20 cellular contexts compared by ENCODE assay signal in genomic region chr15:98151098-98151497, GRCh38.
A peak's percentile ranks its signal among the peaks of the same experiment; 100 is the strongest.
DNase-seq lines count a peak whose midpoint lies in the region; ATAC-seq and TF ChIP-seq lines count a peak whose summit lies in the region.
"Had no signal": no experiment of that assay in that cellular context is flagged by ENCODE, and none has a peak within 500 bp of the region (broad histone marks: within the 10 kb centered on the region; RNA-seq: fewer than 3 reads in every experiment).

No MANE protein-coding gene starts in this region.

- peak overlapping the region; percentile 83 for H3K4me2 ChIP-seq in DOHH2 (ENCODE audit: low read length)
- H3K4me2 ChIP-seq: KMS-11 had no signal

- peaks cover 43% of the 10 kb centered on the region for H3F3A ChIP-seq in DOHH2 (ENCODE audit: control insufficient read depth, insufficient read depth)

- TF ChIP-seq CTCF in DOHH2 (IDR thresholded peaks at IDR 0.05; ENCODE audit: low read depth, low read length, poor library complexity, severe bottlenecking) (no peak), RWPE2 (IDR thresholded peaks at IDR 0.05; ENCODE audit: poor library complexity, severe bottlenecking) (no peak), gastroesophageal sphincter (IDR thresholded peaks at IDR 0.05) (no peak)

- 69 to 75% methylated on average over 2 of the region's 2 CpGs for WGBS in gastroesophageal sphincter (ENCODE audit: low coverage in 1 of 2), 2 donors

- H3K27ac ChIP-seq in DOHH2 (ENCODE audit: low read depth, low read length): peak overlapping the region; percentile 99
- H3K27ac ChIP-seq in RWPE2 (ENCODE audit: poor library complexity, severe bottlenecking): peak overlapping the region; percentile 56
- H3K27ac ChIP-seq in gastroesophageal sphincter: no peak overlapping the region
- H3K27ac ChIP-seq: C4-2B, KMS-11, Peyer's patch had no signal

- H3K4me3 ChIP-seq in DOHH2 (ENCODE audit: low read length) (peak overlapping the region; percentile 70), RWPE2 (ENCODE audit: severe bottlenecking) (no peak overlapping the region), gastroesophageal sphincter (no peak overlapping the region)
- H3K4me3 ChIP-seq: Peyer's patch had no signal

- no peak for TF ChIP-seq POLR2A in gastroesophageal sphincter (IDR thresholded peaks at IDR 0.05)

- H3K9me2 ChIP-seq in DOHH2 (replicated peaks; ENCODE audit: control insufficient read depth, low read length): no peaks in the 10 kb centered on the region

- H3K9me3 ChIP-seq in DOHH2 (ENCODE audit: control insufficient read depth, insufficient read depth, low read length): peaks cover 19% of the 10 kb centered on the region
- H3K9me3 ChIP-seq in RWPE2 (ENCODE audit: severe bottlenecking): peaks cover 3% of the 10 kb centered on the region
- H3K9me3 ChIP-seq in gastroesophageal sphincter: no peaks in the 10 kb centered on the region
- H3K9me3 ChIP-seq: Peyer's patch had no signal

- H3K27me3 ChIP-seq in DOHH2 (ENCODE audit: control insufficient read depth, low read length): no peaks in the 10 kb centered on the region
- no peaks in the 10 kb centered on the region for H3K27me3 ChIP-seq in RWPE2 (ENCODE audit: insufficient read depth, poor library complexity, severe bottlenecking)
- peaks cover 7% of the 10 kb centered on the region for H3K27me3 ChIP-seq in gastroesophageal sphincter
- H3K27me3 ChIP-seq: Peyer's patch had no signal

- TF ChIP-seq EP300 in gastroesophageal sphincter (IDR thresholded peaks at IDR 0.05): no peak

- H4K20me1 ChIP-seq in DOHH2 (ENCODE audit: control insufficient read depth, insufficient read depth, low read depth, low read length): no peaks in the 10 kb centered on the region

- H3K4me1 ChIP-seq in DOHH2 (ENCODE audit: control insufficient read depth, low read length): peaks cover 98% of the 10 kb centered on the region
- peaks cover 39% of the 10 kb centered on the region for H3K4me1 ChIP-seq in RWPE2 (ENCODE audit: insufficient read depth, poor library complexity, severe bottlenecking)
- H3K4me1 ChIP-seq in gastroesophageal sphincter: no peaks in the 10 kb centered on the region
- H3K4me1 ChIP-seq: Peyer's patch had no signal

- peaks cover 28% of the 10 kb centered on the region for H3K36me3 ChIP-seq in DOHH2 (ENCODE audit: control insufficient read depth, low read length)
- no peaks in the 10 kb centered on the region for H3K36me3 ChIP-seq in RWPE2 (ENCODE audit: low read depth)
- no peaks in the 10 kb centered on the region for H3K36me3 ChIP-seq in gastroesophageal sphincter
- H3K36me3 ChIP-seq: Peyer's patch had no signal

- ATAC-seq in RWPE2 (ENCODE audit: low read depth) (no peak), GM18909 (IDR thresholded peaks at IDR 0.05; ENCODE audit: poor library complexity, unreplicated experiment) (no peak), gastroesophageal sphincter (no peak)
- ATAC-seq: HCT116, Right ventricle myocardium inferior had no signal

- H3K79me2 ChIP-seq in DOHH2 (ENCODE audit: control insufficient read depth, low read length): no peaks in the 10 kb centered on the region

- peak; percentile 29 for DNase-seq in NAMALWA (ENCODE audit: low spot score)
- DNase-seq in RWPE2 (ENCODE audit: low spot score): no peak
- DNase-seq in stimulated activated CD4-positive, alpha-beta T cell treated with anti-CD3 and anti-CD28 coated beads, Interleukin-2, amount 100 ng/mL, for 48 hours: no peak
- DNase-seq in activated CD4-positive, alpha-beta T cell treated with anti-CD3 and anti-CD28 coated beads for 1 hour: no peak
- DNase-seq: CD8-positive, alpha-beta memory T cell; EL; IMR-90; NCI-H1048; NCI-H1417 treated with DMSO at 0.1 percent for 48 hours; NCI-H187 treated with DMSO at 0.1 percent for 48 hours; NCI-H2107; NCI-H446 treated with DMSO at 0.1 percent for 48 hours; Peyer's patch had no signal

Comparison
In these comparisons a context has a peak if more than half of its experiments do, and no peak if none do; other contexts are left out.
1. H3K27ac ChIP-seq: peak in DOHH2 (single experiment) and RWPE2 (single experiment); none in gastroesophageal sphincter (0 of 4).